44 cellular contexts compared by ENCODE assay signal in the genomic region with DNA sequence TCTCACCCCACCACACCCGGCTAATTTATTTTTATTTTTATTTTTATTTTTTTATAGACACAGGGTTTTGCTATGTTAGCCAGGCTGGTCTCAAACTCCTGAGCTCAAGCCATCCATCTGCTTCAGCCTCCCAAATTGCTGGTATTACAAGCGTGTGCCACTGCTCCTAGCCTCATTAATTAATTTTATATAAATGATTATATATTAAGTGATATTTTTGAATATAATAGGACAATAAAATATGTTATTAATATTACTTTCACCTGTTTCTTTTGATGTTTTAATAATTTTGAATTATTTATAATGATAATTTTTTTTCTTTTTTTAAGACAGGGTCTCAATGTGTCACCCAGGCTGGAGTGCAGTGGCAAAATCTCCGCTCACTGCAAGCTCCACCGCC. TPM values are rescaled to one million over a fixed set of nuclear protein-coding genes. Genes with fewer than 3 reads are reported as not detected.
"Had no signal": no experiment of that assay in that cellular context is flagged by ENCODE, and none has a peak within 500 bp of the region (broad histone marks: within the 10 kb centered on the region; RNA-seq: fewer than 3 reads in every experiment).

No MANE protein-coding gene starts in this region.

- DNase-seq: activated effector memory CD4-positive, alpha-beta T cell treated with anti-CD3 and anti-CD28 coated beads, Interleukin-2, amount 50 U/mL, for 16 hours; activated effector memory CD4-positive, alpha-beta T cell treated with Interleukin-2 at 50 U/mL for 16 hours; activated gamma-delta T cell; activated gamma-delta T cell treated with Interleukin-2 at 50 U/mL for 16 hours; activated naive CD4-positive, alpha-beta T cell; activated naive CD4-positive, alpha-beta T cell treated with anti-CD3 and anti-CD28 coated beads for 36 hours; activated naive CD4-positive, alpha-beta T cell treated with anti-CD3 and anti-CD28 coated beads, Interleukin-2, amount 10 ng/mL, durations not matched to agents 7 days and 5 days; activated naive CD4-positive, alpha-beta T cell treated with anti-CD3 and anti-CD28 coated beads, Interleukin-2, amount 50 U/mL, for 16 hours; activated naive CD4-positive, alpha-beta T cell treated with Interleukin-2 at 50 U/mL for 16 hours; activated naive CD8-positive, alpha-beta T cell treated with anti-CD3 and anti-CD28 coated beads for 36 hours; activated naive CD8-positive, alpha-beta T cell treated with anti-CD3 and anti-CD28 coated beads, Interleukin-2, amount 10 ng/mL, durations not matched to agents 7 days and 5 days; activated naive CD8-positive, alpha-beta T cell treated with anti-CD3 and anti-CD28 coated beads, Interleukin-2, amount 50 U/mL, for 24 hours; activated T-cell treated with anti-CD3 and anti-CD28 coated beads for 4 hours; activated T-cell treated with anti-CD3 and anti-CD28 coated beads, Interleukin-2, amount 50 U/mL, for 1 hour; activated T-cell treated with anti-CD3 and anti-CD28 coated beads, Interleukin-2, amount 50 U/mL, for 24 hours; activated T-cell treated with anti-CD3 and anti-CD28 coated beads, Interleukin-2, amount 50 U/mL, for 4 hours; activated T-cell treated with anti-CD3 and anti-CD28 coated beads, Interleukin-2, amount 50 U/mL, for 48 hours; activated T-cell treated with anti-CD3 and anti-CD28 coated beads, Interleukin-2, amount 50 U/mL, for 72 hours; adrenal gland; amniotic stem cell; amygdala; anterior cingulate cortex; aorta; body of pancreas; brain microvascular endothelial cell; caudate nucleus; central memory CD4-positive, alpha-beta T cell; cerebellar nuclear complex had no signal

- H3K4me3 Mint-ChIP-seq: activated naive CD4-positive, alpha-beta T cell treated with anti-CD3 and anti-CD28 coated beads for 36 hours; activated naive CD4-positive, alpha-beta T cell treated with anti-CD3 and anti-CD28 coated beads, Interleukin-2, amount 10 ng/mL, durations not matched to agents 7 days and 5 days; activated naive CD4-positive, alpha-beta T cell treated with anti-CD3 and anti-CD28 coated beads, Interleukin-2, amount 50 U/mL, for 24 hours; activated naive CD8-positive, alpha-beta T cell; activated naive CD8-positive, alpha-beta T cell treated with anti-CD3 and anti-CD28 coated beads for 36 hours; activated naive CD8-positive, alpha-beta T cell treated with anti-CD3 and anti-CD28 coated beads, Interleukin-2, amount 10 ng/mL, durations not matched to agents 7 days and 5 days; activated naive CD8-positive, alpha-beta T cell treated with anti-CD3 and anti-CD28 coated beads, Interleukin-2, amount 50 U/mL, for 24 hours; activated T-cell treated with anti-CD3 and anti-CD28 coated beads, Interleukin-2, amount 50 U/mL, for 24 hours; activated T-cell treated with anti-CD3 and anti-CD28 coated beads, Interleukin-2, amount 50 U/mL, for 4 hours; activated T-cell treated with anti-CD3 and anti-CD28 coated beads, Interleukin-2, amount 50 U/mL, for 72 hours; activated T-helper 1 cell treated with anti-CD3 and anti-CD28 coated beads, Interleukin-12 subunit alpha, Interleukin-12 subunit beta, Interleukin-2, Interleukin-4 antibody, amounts not matched to agents 30 ng/mL and 10 ng/mL and 1 ng/mL, durations not matched to agents 14 hours and 24 hours and 36 hours; activated T-helper 17 cell treated with anti-CD3 and anti-CD28 coated beads, Interleukin-2, amount 50 U/mL, for 72 hours; brain; central memory CD8-positive, alpha-beta T cell had no signal

- H3K36me3 ChIP-seq: adrenal gland, ascending aorta, brain microvascular endothelial cell, breast epithelium, cardiac muscle cell had no signal

- H3K27ac Mint-ChIP-seq: activated naive CD4-positive, alpha-beta T cell treated with anti-CD3 and anti-CD28 coated beads for 36 hours; activated naive CD4-positive, alpha-beta T cell treated with anti-CD3 and anti-CD28 coated beads, Interleukin-2, amount 10 ng/mL, durations not matched to agents 7 days and 5 days; activated naive CD4-positive, alpha-beta T cell treated with anti-CD3 and anti-CD28 coated beads, Interleukin-2, amount 50 U/mL, for 24 hours; activated naive CD4-positive, alpha-beta T cell treated with anti-CD3 and anti-CD28 coated beads, Interleukin-2, amount 50 U/mL, for 72 hours; activated naive CD8-positive, alpha-beta T cell; activated naive CD8-positive, alpha-beta T cell treated with anti-CD3 and anti-CD28 coated beads for 36 hours; activated naive CD8-positive, alpha-beta T cell treated with anti-CD3 and anti-CD28 coated beads, Interleukin-2, amount 10 ng/mL, durations not matched to agents 7 days and 5 days; activated naive CD8-positive, alpha-beta T cell treated with anti-CD3 and anti-CD28 coated beads, Interleukin-2, amount 50 U/mL, for 24 hours; activated T-cell treated with anti-CD3 and anti-CD28 coated beads, Interleukin-2, amount 50 U/mL, for 24 hours; activated T-cell treated with anti-CD3 and anti-CD28 coated beads, Interleukin-2, amount 50 U/mL, for 72 hours; activated T-helper 1 cell treated with anti-CD3 and anti-CD28 coated beads, Interleukin-12 subunit alpha, Interleukin-12 subunit beta, Interleukin-2, Interleukin-4 antibody, amounts not matched to agents 30 ng/mL and 10 ng/mL and 1 ng/mL, durations not matched to agents 14 hours and 24 hours and 36 hours; activated T-helper 17 cell treated with anti-CD3 and anti-CD28 coated beads, Interleukin-2, amount 50 U/mL, for 72 hours; activated T-helper 2 cell treated with anti-CD3 and anti-CD28 coated beads, Interferon-gamma antibody, Interleukin-2, Interleukin-4, amounts not matched to agents 10 μg/mL and 5 μg/mL and 100 μg/mL, durations not matched to agents 14 hours and 24 hours and 36 hours; brain had no signal

- H3K27me3 ChIP-seq: ascending aorta had no signal

- H3K9me3 ChIP-seq: adrenal gland, ascending aorta, body of pancreas, breast epithelium had no signal

- FAIRE-seq: astrocyte, bronchial epithelial cell had no signal

- H3K4me1 ChIP-seq: adrenal gland, ascending aorta, breast epithelium had no signal

- ATAC-seq: activated naive CD4-positive, alpha-beta T cell treated with anti-CD3 and anti-CD28 coated beads, Interleukin-2, amount 50 U/mL, for 72 hours; activated naive CD8-positive, alpha-beta T cell treated with anti-CD3 and anti-CD28 coated beads, Interleukin-2, amount 50 U/mL, for 24 hours; activated T-cell treated with anti-CD3 and anti-CD28 coated beads, Interleukin-2, amount 50 U/mL, for 4 hours; activated T-cell treated with anti-CD3 and anti-CD28 coated beads, Interleukin-2, amount 50 U/mL, for 72 hours; activated T-helper 17 cell treated with anti-CD3 and anti-CD28 coated beads, Interleukin-2, amount 50 U/mL, for 72 hours; body of pancreas had no signal

- H3K4me3 ChIP-seq: adrenal gland, ascending aorta, body of pancreas, breast epithelium, cardiac muscle cell had no signal

- H3K27ac ChIP-seq: adrenal gland, ascending aorta, body of pancreas, brain microvascular endothelial cell, breast epithelium, cardiac muscle cell had no signal

- H3K4me1 Mint-ChIP-seq: activated naive CD4-positive, alpha-beta T cell treated with anti-CD3 and anti-CD28 coated beads, Interleukin-2, amount 10 ng/mL, durations not matched to agents 7 days and 5 days; activated naive CD4-positive, alpha-beta T cell treated with anti-CD3 and anti-CD28 coated beads, Interleukin-2, amount 50 U/mL, for 24 hours; activated naive CD8-positive, alpha-beta T cell treated with anti-CD3 and anti-CD28 coated beads for 36 hours; activated naive CD8-positive, alpha-beta T cell treated with anti-CD3 and anti-CD28 coated beads, Interleukin-2, amount 10 ng/mL, durations not matched to agents 7 days and 5 days; activated naive CD8-positive, alpha-beta T cell treated with anti-CD3 and anti-CD28 coated beads, Interleukin-2, amount 50 U/mL, for 24 hours; activated T-helper 17 cell treated with anti-CD3 and anti-CD28 coated beads, Interleukin-2, amount 50 U/mL, for 72 hours; brain; central memory CD8-positive, alpha-beta T cell had no signal

- H3K9me3 Mint-ChIP-seq: activated naive CD4-positive, alpha-beta T cell treated with anti-CD3 and anti-CD28 coated beads for 36 hours; activated naive CD4-positive, alpha-beta T cell treated with anti-CD3 and anti-CD28 coated beads, Interleukin-2, amount 10 ng/mL, durations not matched to agents 7 days and 5 days; activated naive CD4-positive, alpha-beta T cell treated with anti-CD3 and anti-CD28 coated beads, Interleukin-2, amount 50 U/mL, for 24 hours; activated naive CD4-positive, alpha-beta T cell treated with anti-CD3 and anti-CD28 coated beads, Interleukin-2, amount 50 U/mL, for 72 hours; activated naive CD8-positive, alpha-beta T cell treated with anti-CD3 and anti-CD28 coated beads for 36 hours; activated naive CD8-positive, alpha-beta T cell treated with anti-CD3 and anti-CD28 coated beads, Interleukin-2, amount 10 ng/mL, durations not matched to agents 7 days and 5 days; activated naive CD8-positive, alpha-beta T cell treated with anti-CD3 and anti-CD28 coated beads, Interleukin-2, amount 50 U/mL, for 24 hours; activated T-cell treated with anti-CD3 and anti-CD28 coated beads, Interleukin-2, amount 50 U/mL, for 24 hours; activated T-cell treated with anti-CD3 and anti-CD28 coated beads, Interleukin-2, amount 50 U/mL, for 4 hours; activated T-cell treated with anti-CD3 and anti-CD28 coated beads, Interleukin-2, amount 50 U/mL, for 72 hours; activated T-helper 1 cell treated with anti-CD3 and anti-CD28 coated beads, Interleukin-12 subunit alpha, Interleukin-12 subunit beta, Interleukin-2, Interleukin-4 antibody, amounts not matched to agents 30 ng/mL and 10 ng/mL and 1 ng/mL, durations not matched to agents 14 hours and 24 hours and 36 hours; activated T-helper 17 cell treated with anti-CD3 and anti-CD28 coated beads, Interleukin-2, amount 50 U/mL, for 72 hours; activated T-helper 2 cell treated with anti-CD3 and anti-CD28 coated beads, Interferon-gamma antibody, Interleukin-2, Interleukin-4, amounts not matched to agents 10 μg/mL and 5 μg/mL and 100 μg/mL, durations not matched to agents 14 hours and 24 hours and 36 hours; central memory CD8-positive, alpha-beta T cell had no signal

- H3K36me3 Mint-ChIP-seq: activated naive CD4-positive, alpha-beta T cell treated with anti-CD3 and anti-CD28 coated beads, Interleukin-2, amount 10 ng/mL, durations not matched to agents 7 days and 5 days; activated naive CD4-positive, alpha-beta T cell treated with anti-CD3 and anti-CD28 coated beads, Interleukin-2, amount 50 U/mL, for 24 hours; activated naive CD4-positive, alpha-beta T cell treated with anti-CD3 and anti-CD28 coated beads, Interleukin-2, amount 50 U/mL, for 72 hours; activated naive CD8-positive, alpha-beta T cell; activated naive CD8-positive, alpha-beta T cell treated with anti-CD3 and anti-CD28 coated beads for 36 hours; activated naive CD8-positive, alpha-beta T cell treated with anti-CD3 and anti-CD28 coated beads, Interleukin-2, amount 10 ng/mL, durations not matched to agents 7 days and 5 days; brain had no signal

RNA-seq across cellular contexts. Expression of gene SEC14L4, which starts 2.2 kb away (rescaled TPM):
- total RNA-seq: activated naive CD4-positive, alpha-beta T cell treated with anti-CD3 and anti-CD28 coated beads for 36 hours; activated naive CD8-positive, alpha-beta T cell treated with anti-CD3 and anti-CD28 coated beads for 36 hours; activated naive CD8-positive, alpha-beta T cell treated with anti-CD3 and anti-CD28 coated beads, Interleukin-2, amount 10 ng/mL, durations not matched to agents 7 days and 5 days; activated T-cell treated with anti-CD3 and anti-CD28 coated beads, Interleukin-2, amount 50 U/mL, for 72 hours; activated T-helper 1 cell treated with anti-CD3 and anti-CD28 coated beads, Interleukin-12 subunit alpha, Interleukin-12 subunit beta, Interleukin-2, Interleukin-4 antibody, amounts not matched to agents 30 ng/mL and 10 ng/mL and 1 ng/mL, durations not matched to agents 14 hours and 24 hours and 36 hours; activated T-helper 17 cell treated with anti-CD3 and anti-CD28 coated beads, Interleukin-2, amount 50 U/mL, for 72 hours; activated T-helper 2 cell treated with anti-CD3 and anti-CD28 coated beads, Interferon-gamma antibody, Interleukin-2, Interleukin-4, amounts not matched to agents 10 μg/mL and 5 μg/mL and 100 μg/mL, durations not matched to agents 14 hours and 24 hours and 36 hours; aorta; ascending aorta; astrocyte; bronchial epithelial cell had no signal
- polyA plus RNA-seq: aorta had no signal

RNA-seq across cellular contexts. Expression of gene SEC14L3, which starts 35.9 kb away (rescaled TPM):
- total RNA-seq: activated naive CD4-positive, alpha-beta T cell treated with anti-CD3 and anti-CD28 coated beads for 36 hours; activated naive CD4-positive, alpha-beta T cell treated with anti-CD3 and anti-CD28 coated beads, Interleukin-2, amount 50 U/mL, for 72 hours; activated naive CD8-positive, alpha-beta T cell treated with anti-CD3 and anti-CD28 coated beads for 36 hours; activated naive CD8-positive, alpha-beta T cell treated with anti-CD3 and anti-CD28 coated beads, Interleukin-2, amount 10 ng/mL, durations not matched to agents 7 days and 5 days; activated T-cell treated with anti-CD3 and anti-CD28 coated beads, Interleukin-2, amount 50 U/mL, for 4 hours; activated T-cell treated with anti-CD3 and anti-CD28 coated beads, Interleukin-2, amount 50 U/mL, for 72 hours; activated T-helper 1 cell treated with anti-CD3 and anti-CD28 coated beads, Interleukin-12 subunit alpha, Interleukin-12 subunit beta, Interleukin-2, Interleukin-4 antibody, amounts not matched to agents 30 ng/mL and 10 ng/mL and 1 ng/mL, durations not matched to agents 14 hours and 24 hours and 36 hours; activated T-helper 17 cell treated with anti-CD3 and anti-CD28 coated beads, Interleukin-2, amount 50 U/mL, for 72 hours; activated T-helper 2 cell treated with anti-CD3 and anti-CD28 coated beads, Interferon-gamma antibody, Interleukin-2, Interleukin-4, amounts not matched to agents 10 μg/mL and 5 μg/mL and 100 μg/mL, durations not matched to agents 14 hours and 24 hours and 36 hours; aorta; ascending aorta; astrocyte; body of pancreas; breast epithelium; bronchial epithelial cell; cardiac muscle cell; cardiac septum; cerebellum had no signal
- polyA plus RNA-seq: adipose tissue, adrenal gland, aorta, cardiac muscle cell had no signal

RNA-seq across cellular contexts. Expression of gene SEC14L6, which starts 38.9 kb away (rescaled TPM):
- total RNA-seq: activated naive CD4-positive, alpha-beta T cell treated with anti-CD3 and anti-CD28 coated beads for 36 hours; activated naive CD4-positive, alpha-beta T cell treated with anti-CD3 and anti-CD28 coated beads, Interleukin-2, amount 50 U/mL, for 72 hours; activated naive CD8-positive, alpha-beta T cell treated with anti-CD3 and anti-CD28 coated beads for 36 hours; activated T-cell treated with anti-CD3 and anti-CD28 coated beads, Interleukin-2, amount 50 U/mL, for 4 hours; activated T-cell treated with anti-CD3 and anti-CD28 coated beads, Interleukin-2, amount 50 U/mL, for 72 hours; activated T-helper 1 cell treated with anti-CD3 and anti-CD28 coated beads, Interleukin-12 subunit alpha, Interleukin-12 subunit beta, Interleukin-2, Interleukin-4 antibody, amounts not matched to agents 30 ng/mL and 10 ng/mL and 1 ng/mL, durations not matched to agents 14 hours and 24 hours and 36 hours; activated T-helper 17 cell treated with anti-CD3 and anti-CD28 coated beads, Interleukin-2, amount 50 U/mL, for 72 hours; activated T-helper 2 cell treated with anti-CD3 and anti-CD28 coated beads, Interferon-gamma antibody, Interleukin-2, Interleukin-4, amounts not matched to agents 10 μg/mL and 5 μg/mL and 100 μg/mL, durations not matched to agents 14 hours and 24 hours and 36 hours; ascending aorta; bronchial epithelial cell had no signal
